In genomic region chr9:126532951-126533910, GRCh38 we compare ENCODE assay signal across 16 cellular contexts.
DNase-seq lines count a peak whose midpoint lies in the region; ATAC-seq, FAIRE-seq and TF ChIP-seq lines count a peak whose summit lies in the region.
"Had no signal": no experiment of that assay in that cellular context is flagged by ENCODE, and none has a peak within 500 bp of the region (broad histone marks: within the 10 kb centered on the region; RNA-seq: fewer than 3 reads in every experiment).

No MANE protein-coding gene starts in this region.

- peaks cover 0 to 67% of the 10 kb centered on the region in 2 experiments; a peak in 2 of 4 replicates for H3K4me1 ChIP-seq in SK-N-SH (ENCODE audit: control insufficient read depth in 1 of 2, insufficient read depth in 2 of 2, low read depth in 1 of 2, low read length in 1 of 2)
- H3K4me1 ChIP-seq: gastrocnemius medialis, tibial artery had no signal

- peak overlapping the region; percentile 86 for H3K27ac Mint-ChIP-seq in memory B cell
- peak overlapping the region; percentile 89 for H3K27ac Mint-ChIP-seq in stimulated activated naive B cell treated with anti-CD40 and anti-IgM and Interleukin-4, amounts not matched to agents 10 μg/mL and 1 μg/mL and 100 μg/mL, for 72 hours
- H3K27ac Mint-ChIP-seq: CD4-positive, alpha-beta memory T cell had no signal

- no peaks in the 10 kb centered on the region for H3K9me3 ChIP-seq in SK-N-SH
- no peaks in the 10 kb centered on the region for H3K9me3 ChIP-seq in SU-DHL-6 (ENCODE audit: insufficient read depth, low read length)
- H3K9me3 ChIP-seq: gastrocnemius medialis, tibial artery had no signal

- H3K9me2 ChIP-seq in SK-N-SH, result no peaks in the 10 kb centered on the region
- no peaks in the 10 kb centered on the region for H3K9me2 ChIP-seq in SU-DHL-6 (replicated peaks; ENCODE audit: insufficient read depth, low read length)

- no peak for TF ChIP-seq POLR2A in H54 (IDR thresholded peaks at IDR 0.05; ENCODE audit: low read depth, low read length)

- CTCF ChIA-PET in SK-N-SH (lab: Yijun Ruan, JAX), result interaction anchor here (0.8 to 5.3 kb wide), 14 partner anchors 12 to 249 kb away, joined by 3 to 61 read pairs (median 8); no protein-coding TSS in a partner anchor

- no peaks in the 10 kb centered on the region for H3K9me3 Mint-ChIP-seq in memory B cell
- no peaks in the 10 kb centered on the region for H3K9me3 Mint-ChIP-seq in stimulated activated naive B cell treated with anti-CD40 and anti-IgM and Interleukin-4, amounts not matched to agents 10 μg/mL and 1 μg/mL and 100 μg/mL, for 72 hours
- H3K9me3 Mint-ChIP-seq: CD4-positive, alpha-beta memory T cell had no signal

- H3K4me3 Mint-ChIP-seq in memory B cell, result peak overlapping the region; percentile 86
- H3K4me3 Mint-ChIP-seq in stimulated activated naive B cell treated with anti-CD40 and anti-IgM and Interleukin-4, amounts not matched to agents 10 μg/mL and 1 μg/mL and 100 μg/mL, for 72 hours, result peak overlapping the region; percentile 78 to 81
- H3K4me3 Mint-ChIP-seq: CD4-positive, alpha-beta memory T cell had no signal

- H3K36me3 Mint-ChIP-seq in memory B cell, result no peaks in the 10 kb centered on the region
- no peaks in the 10 kb centered on the region for H3K36me3 Mint-ChIP-seq in stimulated activated naive B cell treated with anti-CD40 and anti-IgM and Interleukin-4, amounts not matched to agents 10 μg/mL and 1 μg/mL and 100 μg/mL, for 72 hours
- H3K36me3 Mint-ChIP-seq: CD4-positive, alpha-beta memory T cell had no signal

- H3K9ac ChIP-seq in SK-N-SH, result no peak overlapping the region
- H3K9ac ChIP-seq in SU-DHL-6 (ENCODE audit: low read length), result no peak overlapping the region

- H3F3A ChIP-seq in SK-N-SH (replicated peaks; ENCODE audit: insufficient read depth) (no peaks in the 10 kb centered on the region), SU-DHL-6 (ENCODE audit: insufficient read depth) (no peaks in the 10 kb centered on the region)

- POLR2A ChIA-PET in SK-N-SH (lab: Yijun Ruan, JAX), result interaction anchor here (0.7 to 3.5 kb wide), 5 partner anchors 11 to 23 kb away, joined by 3 to 44 read pairs (median 8); no protein-coding TSS in a partner anchor

- H2AFZ ChIP-seq in SK-N-SH (ENCODE audit: low read depth) (no peak overlapping the region), SU-DHL-6 (ENCODE audit: low read depth, low read length, severe bottlenecking) (no peak overlapping the region)

- no peak overlapping the region for H3K4me3 ChIP-seq in SK-N-SH (ENCODE audit: low read depth in 2 of 2, low read length in 1 of 2)
- H3K4me3 ChIP-seq in SU-DHL-6 (ENCODE audit: insufficient read depth, low read length, poor library complexity, severe bottlenecking), result no peak overlapping the region
- H3K4me3 ChIP-seq: gastrocnemius medialis, SK-N-MC, tibial artery had no signal

- H3K27ac ChIP-seq in SK-N-SH (ENCODE audit: low read depth in 2 of 2, low read length in 1 of 2) (peak overlapping the region in 1 of 2 experiments; percentile 96; a peak in 2 of 4 replicates), SU-DHL-6 (ENCODE audit: low read depth, low read length) (no peak overlapping the region)
- H3K27ac ChIP-seq: gastrocnemius medialis, SK-N-MC, tibial artery had no signal

- 83% methylated on average over 21 of the region's 24 CpGs for WGBS in SK-N-SH (ENCODE audit: low lambda C conversion rate)

- H4K20me1 ChIP-seq in SK-N-SH (ENCODE audit: insufficient read depth) (no peaks in the 10 kb centered on the region), SU-DHL-6 (ENCODE audit: low read depth, low read length) (no peaks in the 10 kb centered on the region)

- no peak for FAIRE-seq in H54 (lab: Jason Lieb, UNC)
- FAIRE-seq: A204.1 had no signal

- H3K27me3 Mint-ChIP-seq in memory B cell, result peaks cover 2% of the 10 kb centered on the region
- no peaks in the 10 kb centered on the region for H3K27me3 Mint-ChIP-seq in stimulated activated naive B cell treated with anti-CD40 and anti-IgM and Interleukin-4, amounts not matched to agents 10 μg/mL and 1 μg/mL and 100 μg/mL, for 72 hours

- no peak for ATAC-seq in SK-N-SH treated with all-trans-retinoic acid at 6 μM for 48 hours
- peak; percentile 98 for ATAC-seq in memory B cell (ENCODE audit: low read depth)
- peak; percentile 89 to 90 for ATAC-seq in stimulated activated naive B cell treated with anti-CD40 and anti-IgM and Interleukin-4, amounts not matched to agents 10 μg/mL and 1 μg/mL and 100 μg/mL, for 72 hours (replicated peaks)
- no peak for ATAC-seq in HG03565 (IDR thresholded peaks at IDR 0.05; ENCODE audit: unreplicated experiment)
- ATAC-seq: gastrocnemius medialis had no signal

- no peak for TF ChIP-seq CTCF in SK-N-SH (IDR thresholded peaks at IDR 0.05)
- no peak for TF ChIP-seq CTCF in SU-DHL-6 (IDR thresholded peaks at IDR 0.05; ENCODE audit: insufficient read depth, low read length, poor library complexity, severe bottlenecking)

- H3K36me3 ChIP-seq in SK-N-SH (replicated peaks in 1 of 2; ENCODE audit: control insufficient read depth in 1 of 2, insufficient read depth in 2 of 2, low read length in 1 of 2) (no peaks in the 10 kb centered on the region), SU-DHL-6 (ENCODE audit: low read length) (no peaks in the 10 kb centered on the region)
- H3K36me3 ChIP-seq: gastrocnemius medialis, tibial artery had no signal

- TF ChIP-seq RAD21 in SK-N-SH (IDR thresholded peaks at IDR 0.05; ENCODE audit: low read length), result no peak

- DNase-seq in SK-N-SH (peak; percentile 24), memory B cell (ENCODE audit: low spot score in 2 of 2) (no peak), C1 segment of cervical spinal cord (lab: John Stamatoyannopoulos, UW) (no peak), H54 (ENCODE audit: insufficient read length, low spot score) (no peak)
- DNase-seq in stimulated activated naive B cell treated with anti-CD40 and anti-IgM and Interleukin-4, amounts not matched to agents 10 μg/mL and 1 μg/mL and 100 μg/mL, for 72 hours, result no peak
- DNase-seq: activated gamma-delta T cell; CD4-positive, alpha-beta memory T cell; gastrocnemius medialis; NCI-H226; stimulated activated CD4-positive, alpha-beta T cell treated with anti-CD3 and anti-CD28 coated beads, Interleukin-4, amount 100 ng/mL, for 24 hours; tibial artery had no signal

- peaks cover 28% of the 10 kb centered on the region; the same call in 1 of the 2 replicates for H3K27me3 ChIP-seq in SK-N-SH (ENCODE audit: insufficient read depth)
- H3K27me3 ChIP-seq in SU-DHL-6 (ENCODE audit: low read length), result no peaks in the 10 kb centered on the region

- no peak overlapping the region for H3K4me2 ChIP-seq in SK-N-SH
- peak overlapping the region; percentile 31 for H3K4me2 ChIP-seq in SU-DHL-6 (ENCODE audit: low read depth, low read length, poor library complexity, severe bottlenecking)

- TF ChIP-seq EP300 in SK-N-SH (IDR thresholded peaks at IDR 0.05; ENCODE audit: borderline replicate concordance in 1 of 2, low read depth in 1 of 2, low read length in 1 of 2), result no peak

- H3K4me1 Mint-ChIP-seq in memory B cell, result peaks cover 28% of the 10 kb centered on the region
- H3K4me1 Mint-ChIP-seq in stimulated activated naive B cell treated with anti-CD40 and anti-IgM and Interleukin-4, amounts not matched to agents 10 μg/mL and 1 μg/mL and 100 μg/mL, for 72 hours, result peaks cover 33 to 51% of the 10 kb centered on the region in 2 donors
- H3K4me1 Mint-ChIP-seq: CD4-positive, alpha-beta memory T cell had no signal

- no peaks in the 10 kb centered on the region for H3K79me2 ChIP-seq in SK-N-SH (ENCODE audit: insufficient read depth)
- no peaks in the 10 kb centered on the region for H3K79me2 ChIP-seq in SU-DHL-6 (ENCODE audit: insufficient read depth, low read length)

TF ChIP-seq in SK-N-SH treated with all-trans-retinoic acid at 6 μM for 48 hours, 23 proteins besides CTCF, POLR2A, EP300 and RAD21:
- TF ChIP-seq SNAI2 (CRISPR knock-in tag; IDR thresholded peaks at IDR 0.05) (no peak), TCF4 (CRISPR knock-in tag; IDR thresholded peaks at IDR 0.05; ENCODE audit: borderline replicate concordance) (no peak), ZNF8 (CRISPR knock-in tag; IDR thresholded peaks at IDR 0.05) (no peak), OSR1 (CRISPR knock-in tag; IDR thresholded peaks at IDR 0.05) (no peak), GLIS3 (CRISPR knock-in tag; IDR thresholded peaks at IDR 0.05) (no peak), ZFP3 (CRISPR knock-in tag; IDR thresholded peaks at IDR 0.05) (no peak), ZNF565 (CRISPR knock-in tag; conservative IDR thresholded peaks at IDR 0.05; ENCODE audit: low read depth) (no peak)

Comparison
In these comparisons a context has a peak if more than half of its experiments do, and no peak if none do; other contexts are left out.
1. ATAC-seq: peak in memory B cell (single experiment) and stimulated activated naive B cell treated with anti-CD40 and anti-IgM and Interleukin-4, amounts not matched to agents 10 μg/mL and 1 μg/mL and 100 μg/mL, for 72 hours (2 of 2); none in SK-N-SH treated with all-trans-retinoic acid at 6 μM for 48 hours (single experiment) and HG03565 (single experiment).